Comparison of ENCODE assay signal across 17 cellular contexts in the genomic region with DNA sequence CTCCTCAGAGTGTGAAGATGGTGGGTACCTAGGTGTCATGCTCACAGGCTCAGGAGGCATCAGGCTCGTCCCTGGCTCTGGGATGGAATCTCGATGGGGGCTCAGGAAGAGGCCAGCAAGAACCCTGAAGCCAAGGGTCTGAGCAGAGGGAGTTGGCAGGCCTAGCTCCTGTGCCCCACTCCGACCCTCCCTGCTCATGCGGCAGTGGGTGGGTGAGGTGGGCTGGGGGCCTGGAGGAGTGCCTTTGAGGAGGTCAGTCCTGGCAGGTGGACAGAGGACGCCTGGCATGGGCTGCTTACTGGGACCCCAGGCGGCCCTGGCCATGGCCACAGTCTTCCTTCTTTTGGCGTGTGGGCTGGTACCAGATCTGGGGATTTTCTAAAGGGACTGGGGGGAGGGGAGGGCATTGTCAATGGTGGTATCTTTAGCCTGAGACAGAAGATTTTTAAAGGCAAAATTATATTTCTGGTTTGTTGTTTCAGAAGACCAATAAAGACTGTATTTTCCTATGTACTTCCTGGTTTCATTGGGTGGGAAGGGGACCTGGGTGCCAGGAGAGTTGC. TPM values are rescaled to one million over a fixed set of nuclear protein-coding genes. Genes with fewer than 3 reads are reported as not detected.
A peak's percentile ranks its signal among the peaks of the same experiment; 100 is the strongest.
DNase-seq lines count a peak whose midpoint lies in the region; ATAC-seq and TF ChIP-seq lines count a peak whose summit lies in the region.
"Had no signal": no experiment of that assay in that cellular context is flagged by ENCODE, and none has a peak within 500 bp of the region (broad histone marks: within the 10 kb centered on the region; RNA-seq: fewer than 3 reads in every experiment).

No MANE protein-coding gene starts in this region.

- H4K8ac ChIP-seq in neuronal stem cell (ENCODE audit: low read depth, low read length) = no peak overlapping the region

- ATAC-seq in GM23338 = no peak
- ATAC-seq in naive thymus-derived CD8-positive, alpha-beta T cell = no peak

- intact Hi-C loops in stomach (cut with DNase I; ENCODE audit: low total_unique reads) = no loop called here

- H3K36me3 Mint-ChIP-seq in GM23338 (ENCODE audit: low read depth) = no peaks in the 10 kb centered on the region
- no peaks in the 10 kb centered on the region for H3K36me3 Mint-ChIP-seq in naive thymus-derived CD8-positive, alpha-beta T cell

- H3K14ac ChIP-seq in neuronal stem cell (ENCODE audit: low read length) = peak overlapping the region; percentile 4

- no peaks in the 10 kb centered on the region for H4K20me1 ChIP-seq in GM23338 (replicated peaks; ENCODE audit: insufficient read depth)

- H2BK5ac ChIP-seq in neuronal stem cell (ENCODE audit: low read length) = peak overlapping the region; percentile 56

- H2AFZ ChIP-seq in GM23338 (no peak overlapping the region), neuronal stem cell (ENCODE audit: low read length) (no peak overlapping the region)

- H3K4me2 ChIP-seq in GM23338 (no peak overlapping the region), neuronal stem cell (ENCODE audit: insufficient read depth, low read length, poor library complexity, severe bottlenecking) (no peak overlapping the region)
- H3K4me2 ChIP-seq: KMS-11 had no signal

- H3K9me3 ChIP-seq in neuronal stem cell (replicated peaks in 1 of 2; ENCODE audit: control insufficient read depth in 2 of 2, insufficient read depth in 1 of 2, low read depth in 1 of 2, low read length in 2 of 2) (no peaks in the 10 kb centered on the region), stomach (no peaks in the 10 kb centered on the region)
- H3K9me3 ChIP-seq: Caco-2 had no signal

- H3K4me3 ChIP-seq in GM23338 (no peak overlapping the region), neuronal stem cell (ENCODE audit: low read length in 2 of 2) (no peak overlapping the region), stomach (no peak overlapping the region)

- H3K27me3 Mint-ChIP-seq in GM23338 (ENCODE audit: insufficient read depth, low read depth, poor library complexity) = peaks cover 14% of the 10 kb centered on the region
- H3K27me3 Mint-ChIP-seq in naive thymus-derived CD8-positive, alpha-beta T cell = peaks cover 4 to 21% (median 10%) of the 10 kb centered on the region in 5 donors

- no peaks in the 10 kb centered on the region for H3F3A ChIP-seq in GM23338 (replicated peaks; ENCODE audit: low read depth)

- H2BK15ac ChIP-seq in neuronal stem cell (ENCODE audit: low read length) = peak overlapping the region; percentile 51

- TF ChIP-seq CTCF in GM23338 (conservative IDR thresholded peaks at IDR 0.05; ENCODE audit: low read depth in 2 of 2) (no peak), stomach (IDR thresholded peaks at IDR 0.05) (no peak)

- POLR2A ChIA-PET in naive thymus-derived CD8-positive, alpha-beta T cell (lab: Charles Lee) = interaction anchor here (0.6 kb wide), 1 partner anchor 1874 kb away, joined by 3 read pairs; no protein-coding TSS in a partner anchor

- DNase-seq in GM23338 (ENCODE audit: low spot score) (no peak), neuronal stem cell (ENCODE audit: low spot score) (no peak), NCI-H510A treated with DMSO at 0.1 percent for 48 hours (lab: John Stamatoyannopoulos, UW) (no peak), stomach (no peak)
- no peak for DNase-seq in naive thymus-derived CD8-positive, alpha-beta T cell
- DNase-seq: Caco-2, EL, H9, NCI-H1048, NCI-H2081, NCI-H774 had no signal

- H3K79me2 ChIP-seq in GM23338 (replicated peaks; ENCODE audit: insufficient read depth) = no peaks in the 10 kb centered on the region

- WGBS in neuronal stem cell (ENCODE audit: extremely low coverage in 2 of 2, insufficient read length in 2 of 2, insufficient replicate concordance in 1 of 2), 2 donors = no CpG with 5 or more reads among the region's 7 CpGs
- WGBS in stomach, 5 donors = 66 to 90% (median 82%) methylated on average over 6 to 7 of the region's 7 CpGs

- H3K27me3 ChIP-seq in GM23338 (ENCODE audit: insufficient read depth) (no peaks in the 10 kb centered on the region), neuronal stem cell (ENCODE audit: control insufficient read depth in 3 of 3, insufficient read depth in 3 of 3, low read depth in 1 of 3, low read length in 3 of 3) (peaks cover 0 to 38% (median 3%) of the 10 kb centered on the region in 3 experiments), stomach (peaks cover 0 to 50% (median 9%) of the 10 kb centered on the region in 3 donors)

- H3K18ac ChIP-seq in neuronal stem cell (ENCODE audit: low read length) = peak overlapping the region; percentile 83

- H3K23ac ChIP-seq in neuronal stem cell (ENCODE audit: low read depth, low read length, poor library complexity) = peak overlapping the region; percentile 95

- no peak overlapping the region for H3K4ac ChIP-seq in neuronal stem cell (ENCODE audit: low read length)

- no peak overlapping the region for H2BK120ac ChIP-seq in neuronal stem cell (ENCODE audit: low read depth, low read length)

- no peak overlapping the region for H3K27ac ChIP-seq in GM23338 (ENCODE audit: low read depth)
- peak overlapping the region; percentile 34 for H3K27ac ChIP-seq in angular gyrus (ENCODE audit: low read depth, low read length)
- no peak overlapping the region for H3K27ac ChIP-seq in neuronal stem cell (replicated peaks; ENCODE audit: low read length)
- peak overlapping the region; percentile 50 for H3K27ac ChIP-seq in temporal lobe (ENCODE audit: low read depth, low read length)
- no peak overlapping the region for H3K27ac ChIP-seq in stomach
- H3K27ac ChIP-seq: KMS-11 had no signal

- no peak overlapping the region for H3K4me3 Mint-ChIP-seq in GM23338
- no peak overlapping the region for H3K4me3 Mint-ChIP-seq in naive thymus-derived CD8-positive, alpha-beta T cell
- H3K4me3 Mint-ChIP-seq: H9 had no signal

- no peak for TF ChIP-seq POLR2A in stomach (IDR thresholded peaks at IDR 0.05)

- H3K27ac Mint-ChIP-seq in GM23338 = 0 out of 2 replicates have a peak overlapping the region, but pooled peaks have one; percentile 56
- H3K27ac Mint-ChIP-seq in naive thymus-derived CD8-positive, alpha-beta T cell = no peak overlapping the region
- H3K27ac Mint-ChIP-seq: H9 had no signal

- no peaks in the 10 kb centered on the region for H3K79me1 ChIP-seq in neuronal stem cell (ENCODE audit: low read depth, low read length)

- no peaks in the 10 kb centered on the region for H3K9me2 ChIP-seq in GM23338 (ENCODE audit: insufficient read depth)

- peak overlapping the region; percentile 69 for H2AK5ac ChIP-seq in neuronal stem cell (ENCODE audit: low read depth, low read length)

- TF ChIP-seq EP300 in stomach (IDR thresholded peaks at IDR 0.05) = no peak

- no peak overlapping the region for H4K91ac ChIP-seq in neuronal stem cell (ENCODE audit: low read depth, low read length, poor library complexity)

- peak overlapping the region; percentile 63 for H3K9ac ChIP-seq in neuronal stem cell (ENCODE audit: low read depth, low read length, poor library complexity)
- H3K9ac ChIP-seq: KMS-11 had no signal

- H3K4me1 ChIP-seq in GM23338 (ENCODE audit: insufficient read depth) (peaks cover 7% of the 10 kb centered on the region), neuronal stem cell (ENCODE audit: control insufficient read depth in 2 of 2, insufficient read depth in 1 of 2, low read depth in 1 of 2, low read length in 2 of 2) (peaks cover 10 to 39% of the 10 kb centered on the region in 2 donors), stomach (peaks cover 0 to 4% (median 3%) of the 10 kb centered on the region in 4 donors)

- no peaks in the 10 kb centered on the region for H3K9me3 Mint-ChIP-seq in GM23338
- H3K9me3 Mint-ChIP-seq in naive thymus-derived CD8-positive, alpha-beta T cell = no peaks in the 10 kb centered on the region
- H3K9me3 Mint-ChIP-seq: H9 had no signal

- H3K4me1 Mint-ChIP-seq in GM23338 = peaks cover 41% of the 10 kb centered on the region
- H3K4me1 Mint-ChIP-seq in naive thymus-derived CD8-positive, alpha-beta T cell = no peaks in the 10 kb centered on the region

- H2BK12ac ChIP-seq in neuronal stem cell (ENCODE audit: low read length) = no peak overlapping the region

- H3K36me3 ChIP-seq in GM23338 (ENCODE audit: insufficient read depth) (no peaks in the 10 kb centered on the region), neuronal stem cell (replicated peaks in 1 of 2; ENCODE audit: control insufficient read depth in 2 of 2, insufficient read depth in 2 of 2, low read length in 2 of 2) (no peaks in the 10 kb centered on the region), stomach (no peaks in the 10 kb centered on the region)

TF ChIP-seq in GM23338, 12 proteins besides CTCF, POLR2A, EP300 and RAD21 (continues in another document):
- TF ChIP-seq, protein P1, sequence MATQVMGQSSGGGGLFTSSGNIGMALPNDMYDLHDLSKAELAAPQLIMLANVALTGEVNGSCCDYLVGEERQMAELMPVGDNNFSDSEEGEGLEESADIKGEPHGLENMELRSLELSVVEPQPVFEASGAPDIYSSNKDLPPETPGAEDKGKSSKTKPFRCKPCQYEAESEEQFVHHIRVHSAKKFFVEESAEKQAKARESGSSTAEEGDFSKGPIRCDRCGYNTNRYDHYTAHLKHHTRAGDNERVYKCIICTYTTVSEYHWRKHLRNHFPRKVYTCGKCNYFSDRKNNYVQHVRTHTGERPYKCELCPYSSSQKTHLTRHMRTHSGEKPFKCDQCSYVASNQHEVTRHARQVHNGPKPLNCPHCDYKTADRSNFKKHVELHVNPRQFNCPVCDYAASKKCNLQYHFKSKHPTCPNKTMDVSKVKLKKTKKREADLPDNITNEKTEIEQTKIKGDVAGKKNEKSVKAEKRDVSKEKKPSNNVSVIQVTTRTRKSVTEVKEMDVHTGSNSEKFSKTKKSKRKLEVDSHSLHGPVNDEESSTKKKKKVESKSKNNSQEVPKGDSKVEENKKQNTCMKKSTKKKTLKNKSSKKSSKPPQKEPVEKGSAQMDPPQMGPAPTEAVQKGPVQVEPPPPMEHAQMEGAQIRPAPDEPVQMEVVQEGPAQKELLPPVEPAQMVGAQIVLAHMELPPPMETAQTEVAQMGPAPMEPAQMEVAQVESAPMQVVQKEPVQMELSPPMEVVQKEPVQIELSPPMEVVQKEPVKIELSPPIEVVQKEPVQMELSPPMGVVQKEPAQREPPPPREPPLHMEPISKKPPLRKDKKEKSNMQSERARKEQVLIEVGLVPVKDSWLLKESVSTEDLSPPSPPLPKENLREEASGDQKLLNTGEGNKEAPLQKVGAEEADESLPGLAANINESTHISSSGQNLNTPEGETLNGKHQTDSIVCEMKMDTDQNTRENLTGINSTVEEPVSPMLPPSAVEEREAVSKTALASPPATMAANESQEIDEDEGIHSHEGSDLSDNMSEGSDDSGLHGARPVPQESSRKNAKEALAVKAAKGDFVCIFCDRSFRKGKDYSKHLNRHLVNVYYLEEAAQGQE (IDR thresholded peaks at IDR 0.05; ENCODE audit: unreplicated experiment) = no peak
- TF ChIP-seq EZH2phosphoT487 (IDR thresholded peaks at IDR 0.05; ENCODE audit: unreplicated experiment) = no peak

RNA-seq across cellular contexts. Expression of a gene that starts 16.0 kb away (rescaled TPM):
- 0.12 TPM in 1 of 2 replicates, not detected in the other for total RNA-seq in GM23338 (2014; rRNA removed; shearing (Covaris generic))
- polyA plus RNA-seq in GM23338 (2016; fragmentation: Nextera tagmentation; extraction: Ambion mirVana) (0.08 TPM in 1 of 2 replicates, not detected in the other), stomach (under 1 TPM in 1 of 3 donors, not detected in 2; 0.03 TPM)
- polyA plus RNA-seq in neuronal stem cell (2013, experiment 1 of 2) = 0.03 TPM
- polyA plus RNA-seq in neuronal stem cell (2013, experiment 2 of 2) = 0.03 TPM
- total RNA-seq in temporal lobe (2.2 TPM), stomach (not detected)
- under 1 TPM in 1 of 2 experiments, not detected in 1; 0.13 TPM for total RNA-seq in naive thymus-derived CD8-positive, alpha-beta T cell
- not detected for polyA plus RNA-seq in naive thymus-derived CD8-positive, alpha-beta T cell
- total RNA-seq: A673, Caco-2, H9, M059J, NCI-H460 had no signal

Comparison
In these comparisons a context has a peak if more than half of its experiments do, and no peak if none do; other contexts are left out.
1. H3K27ac ChIP-seq: peak in angular gyrus (single experiment) and temporal lobe (single experiment); none in GM23338 (single experiment), neuronal stem cell (single experiment) and stomach (0 of 5).